1 cellular context compared by ENCODE assay signal in the genomic region with DNA sequence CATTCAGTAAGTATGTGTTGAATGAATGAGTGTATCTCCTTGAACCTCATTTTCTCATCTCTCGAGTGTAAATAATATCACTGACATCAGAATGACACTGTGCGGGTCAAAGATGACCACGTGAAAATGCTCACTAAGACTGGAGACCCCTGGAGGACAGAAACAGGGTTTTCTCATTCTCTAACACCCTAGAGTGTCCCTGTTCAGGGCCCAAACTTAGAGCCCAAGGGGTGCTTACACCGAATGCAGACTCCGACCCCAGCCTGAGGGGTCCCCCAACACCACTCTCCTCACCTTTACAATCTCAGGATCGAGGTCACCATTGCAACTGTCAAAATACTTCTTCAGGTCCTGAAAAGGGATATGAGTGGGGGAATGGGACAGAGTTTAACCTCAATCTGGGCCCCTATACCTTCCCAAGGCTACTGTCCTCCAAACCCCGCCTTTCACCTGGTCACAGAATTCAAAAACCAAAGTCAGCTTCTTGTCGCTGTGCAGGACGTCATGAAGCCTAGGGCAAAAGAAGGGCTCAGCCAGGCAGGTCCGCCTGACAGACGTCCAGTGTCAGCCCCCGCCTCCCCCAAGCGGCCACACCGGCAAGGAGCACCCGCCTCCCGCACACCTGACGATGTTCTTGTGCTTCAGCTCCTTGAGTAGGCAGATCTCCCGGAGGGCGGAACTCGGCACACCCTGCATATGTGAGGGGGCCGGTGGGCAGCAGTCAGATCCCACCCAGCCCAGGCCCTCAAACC.
TF ChIP-seq lines count a peak whose summit lies in the region.

No MANE protein-coding gene starts in this region.

TF ChIP-seq in K562, 482 proteins besides CTCF, POLR2A, EP300 and RAD21 (continued from another document and continues in another):
- TF ChIP-seq KAT7 (CRISPR knock-in tag; IDR thresholded peaks at IDR 0.05; ENCODE audit: borderline replicate concordance) (no peak), KLF1 (tag; IDR thresholded peaks at IDR 0.05) (no peak), FOXM1 (IDR thresholded peaks at IDR 0.05; ENCODE audit: low read depth) (no peak), FOXM1 (CRISPR knock-in tag; IDR thresholded peaks at IDR 0.05; ENCODE audit: low read depth) (no peak), GATAD2A (IDR thresholded peaks at IDR 0.05) (no peak), YY1 (IDR thresholded peaks at IDR 0.05; ENCODE audit: borderline replicate concordance in 1 of 3, control insufficient read depth in 1 of 3, extremely low read depth in 1 of 3, insufficient read depth in 3 of 3, insufficient read length in 1 of 3, insufficient replicate concordance in 2 of 3, low read depth in 1 of 3, low read length in 2 of 3) (no peak), ZNF79 (CRISPR knock-in tag; IDR thresholded peaks at IDR 0.05; ENCODE audit: low read depth) (no peak), HDGF (IDR thresholded peaks at IDR 0.05) (no peak), NUFIP1 (IDR thresholded peaks at IDR 0.05; ENCODE audit: partially characterized antibody) (no peak), L3MBTL2 (IDR thresholded peaks at IDR 0.05) (peak; percentile 93), BRCA1 (IDR thresholded peaks at IDR 0.05) (no peak), BRCA1 (CRISPR knock-in tag; IDR thresholded peaks at IDR 0.05) (no peak), ZNF124 (CRISPR knock-in tag; IDR thresholded peaks at IDR 0.05) (no peak), MAFF (IDR thresholded peaks at IDR 0.05; ENCODE audit: low read length) (no peak; the same call in 1 of the 2 replicates), IFI16 (CRISPR knock-in tag; IDR thresholded peaks at IDR 0.05) (no peak), ZC3H8 (IDR thresholded peaks at IDR 0.05) (no peak), ZNF583 (CRISPR knock-in tag; IDR thresholded peaks at IDR 0.05) (no peak), ZNF431 (CRISPR knock-in tag; IDR thresholded peaks at IDR 0.05) (no peak), FOXJ3 (CRISPR knock-in tag; IDR thresholded peaks at IDR 0.05) (no peak), BHLHE40 (IDR thresholded peaks at IDR 0.05; ENCODE audit: low read length) (0 out of 2 replicates have a peak, but pooled peaks have one; percentile 19), EWSR1 (IDR thresholded peaks at IDR 0.05; ENCODE audit: borderline replicate concordance, low read depth, partially characterized antibody) (no peak), FOXP1 (CRISPR knock-in tag; IDR thresholded peaks at IDR 0.05) (no peak), MCM7 (IDR thresholded peaks at IDR 0.05) (no peak), NR3C1 (CRISPR knock-in tag; IDR thresholded peaks at IDR 0.05) (no peak)
- TF ChIP-seq, protein P1, sequence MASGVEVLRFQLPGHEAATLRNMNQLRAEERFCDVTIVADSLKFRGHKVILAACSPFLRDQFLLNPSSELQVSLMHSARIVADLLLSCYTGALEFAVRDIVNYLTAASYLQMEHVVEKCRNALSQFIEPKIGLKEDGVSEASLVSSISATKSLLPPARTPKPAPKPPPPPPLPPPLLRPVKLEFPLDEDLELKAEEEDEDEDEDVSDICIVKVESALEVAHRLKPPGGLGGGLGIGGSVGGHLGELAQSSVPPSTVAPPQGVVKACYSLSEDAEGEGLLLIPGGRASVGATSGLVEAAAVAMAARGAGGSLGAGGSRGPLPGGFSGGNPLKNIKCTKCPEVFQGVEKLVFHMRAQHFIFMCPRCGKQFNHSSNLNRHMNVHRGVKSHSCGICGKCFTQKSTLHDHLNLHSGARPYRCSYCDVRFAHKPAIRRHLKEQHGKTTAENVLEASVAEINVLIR (CRISPR knock-in tag; IDR thresholded peaks at IDR 0.05) = no peak
- TF ChIP-seq, protein P2, sequence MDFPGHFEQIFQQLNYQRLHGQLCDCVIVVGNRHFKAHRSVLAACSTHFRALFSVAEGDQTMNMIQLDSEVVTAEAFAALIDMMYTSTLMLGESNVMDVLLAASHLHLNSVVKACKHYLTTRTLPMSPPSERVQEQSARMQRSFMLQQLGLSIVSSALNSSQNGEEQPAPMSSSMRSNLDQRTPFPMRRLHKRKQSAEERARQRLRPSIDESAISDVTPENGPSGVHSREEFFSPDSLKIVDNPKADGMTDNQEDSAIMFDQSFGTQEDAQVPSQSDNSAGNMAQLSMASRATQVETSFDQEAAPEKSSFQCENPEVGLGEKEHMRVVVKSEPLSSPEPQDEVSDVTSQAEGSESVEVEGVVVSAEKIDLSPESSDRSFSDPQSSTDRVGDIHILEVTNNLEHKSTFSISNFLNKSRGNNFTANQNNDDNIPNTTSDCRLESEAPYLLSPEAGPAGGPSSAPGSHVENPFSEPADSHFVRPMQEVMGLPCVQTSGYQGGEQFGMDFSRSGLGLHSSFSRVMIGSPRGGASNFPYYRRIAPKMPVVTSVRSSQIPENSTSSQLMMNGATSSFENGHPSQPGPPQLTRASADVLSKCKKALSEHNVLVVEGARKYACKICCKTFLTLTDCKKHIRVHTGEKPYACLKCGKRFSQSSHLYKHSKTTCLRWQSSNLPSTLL (IDR thresholded peaks at IDR 0.05) = no peak
- TF ChIP-seq, protein P3, sequence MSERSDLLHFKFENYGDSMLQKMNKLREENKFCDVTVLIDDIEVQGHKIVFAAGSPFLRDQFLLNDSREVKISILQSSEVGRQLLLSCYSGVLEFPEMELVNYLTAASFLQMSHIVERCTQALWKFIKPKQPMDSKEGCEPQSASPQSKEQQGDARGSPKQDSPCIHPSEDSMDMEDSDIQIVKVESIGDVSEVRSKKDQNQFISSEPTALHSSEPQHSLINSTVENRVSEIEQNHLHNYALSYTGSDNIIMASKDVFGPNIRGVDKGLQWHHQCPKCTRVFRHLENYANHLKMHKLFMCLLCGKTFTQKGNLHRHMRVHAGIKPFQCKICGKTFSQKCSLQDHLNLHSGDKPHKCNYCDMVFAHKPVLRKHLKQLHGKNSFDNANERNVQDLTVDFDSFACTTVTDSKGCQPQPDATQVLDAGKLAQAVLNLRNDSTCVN (CRISPR knock-in tag; IDR thresholded peaks at IDR 0.05) = no peak
- TF ChIP-seq, protein P4, sequence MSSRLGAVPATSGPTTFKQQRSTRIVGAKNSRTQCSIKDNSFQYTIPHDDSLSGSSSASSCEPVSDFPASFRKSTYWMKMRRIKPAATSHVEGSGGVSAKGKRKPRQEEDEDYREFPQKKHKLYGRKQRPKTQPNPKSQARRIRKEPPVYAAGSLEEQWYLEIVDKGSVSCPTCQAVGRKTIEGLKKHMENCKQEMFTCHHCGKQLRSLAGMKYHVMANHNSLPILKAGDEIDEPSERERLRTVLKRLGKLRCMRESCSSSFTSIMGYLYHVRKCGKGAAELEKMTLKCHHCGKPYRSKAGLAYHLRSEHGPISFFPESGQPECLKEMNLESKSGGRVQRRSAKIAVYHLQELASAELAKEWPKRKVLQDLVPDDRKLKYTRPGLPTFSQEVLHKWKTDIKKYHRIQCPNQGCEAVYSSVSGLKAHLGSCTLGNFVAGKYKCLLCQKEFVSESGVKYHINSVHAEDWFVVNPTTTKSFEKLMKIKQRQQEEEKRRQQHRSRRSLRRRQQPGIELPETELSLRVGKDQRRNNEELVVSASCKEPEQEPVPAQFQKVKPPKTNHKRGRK (tag; IDR thresholded peaks at IDR 0.05) = no peak
- TF ChIP-seq, protein P5, sequence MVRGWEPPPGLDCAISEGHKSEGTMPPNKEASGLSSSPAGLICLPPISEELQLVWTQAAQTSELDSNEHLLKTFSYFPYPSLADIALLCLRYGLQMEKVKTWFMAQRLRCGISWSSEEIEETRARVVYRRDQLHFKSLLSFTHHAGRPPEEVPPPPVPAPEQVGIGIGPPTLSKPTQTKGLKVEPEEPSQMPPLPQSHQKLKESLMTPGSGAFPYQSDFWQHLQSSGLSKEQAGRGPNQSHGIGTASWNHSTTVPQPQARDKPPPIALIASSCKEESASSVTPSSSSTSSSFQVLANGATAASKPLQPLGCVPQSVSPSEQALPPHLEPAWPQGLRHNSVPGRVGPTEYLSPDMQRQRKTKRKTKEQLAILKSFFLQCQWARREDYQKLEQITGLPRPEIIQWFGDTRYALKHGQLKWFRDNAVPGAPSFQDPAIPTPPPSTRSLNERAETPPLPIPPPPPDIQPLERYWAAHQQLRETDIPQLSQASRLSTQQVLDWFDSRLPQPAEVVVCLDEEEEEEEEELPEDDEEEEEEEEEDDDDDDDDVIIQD (CRISPR knock-in tag; IDR thresholded peaks at IDR 0.05) = no peak
- TF ChIP-seq, protein P6, sequence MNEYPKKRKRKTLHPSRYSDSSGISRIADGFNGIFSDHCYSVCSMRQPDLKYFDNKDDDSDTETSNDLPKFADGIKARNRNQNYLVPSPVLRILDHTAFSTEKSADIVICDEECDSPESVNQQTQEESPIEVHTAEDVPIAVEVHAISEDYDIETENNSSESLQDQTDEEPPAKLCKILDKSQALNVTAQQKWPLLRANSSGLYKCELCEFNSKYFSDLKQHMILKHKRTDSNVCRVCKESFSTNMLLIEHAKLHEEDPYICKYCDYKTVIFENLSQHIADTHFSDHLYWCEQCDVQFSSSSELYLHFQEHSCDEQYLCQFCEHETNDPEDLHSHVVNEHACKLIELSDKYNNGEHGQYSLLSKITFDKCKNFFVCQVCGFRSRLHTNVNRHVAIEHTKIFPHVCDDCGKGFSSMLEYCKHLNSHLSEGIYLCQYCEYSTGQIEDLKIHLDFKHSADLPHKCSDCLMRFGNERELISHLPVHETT (CRISPR knock-in tag; conservative IDR thresholded peaks at IDR 0.05 in 1 of 2, IDR thresholded peaks at IDR 0.05 in 1 of 2) = no peak
- TF ChIP-seq, protein P7, sequence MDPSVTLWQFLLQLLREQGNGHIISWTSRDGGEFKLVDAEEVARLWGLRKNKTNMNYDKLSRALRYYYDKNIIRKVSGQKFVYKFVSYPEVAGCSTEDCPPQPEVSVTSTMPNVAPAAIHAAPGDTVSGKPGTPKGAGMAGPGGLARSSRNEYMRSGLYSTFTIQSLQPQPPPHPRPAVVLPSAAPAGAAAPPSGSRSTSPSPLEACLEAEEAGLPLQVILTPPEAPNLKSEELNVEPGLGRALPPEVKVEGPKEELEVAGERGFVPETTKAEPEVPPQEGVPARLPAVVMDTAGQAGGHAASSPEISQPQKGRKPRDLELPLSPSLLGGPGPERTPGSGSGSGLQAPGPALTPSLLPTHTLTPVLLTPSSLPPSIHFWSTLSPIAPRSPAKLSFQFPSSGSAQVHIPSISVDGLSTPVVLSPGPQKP (CRISPR knock-in tag; IDR thresholded peaks at IDR 0.05) = no peak
- TF ChIP-seq, protein P8, sequence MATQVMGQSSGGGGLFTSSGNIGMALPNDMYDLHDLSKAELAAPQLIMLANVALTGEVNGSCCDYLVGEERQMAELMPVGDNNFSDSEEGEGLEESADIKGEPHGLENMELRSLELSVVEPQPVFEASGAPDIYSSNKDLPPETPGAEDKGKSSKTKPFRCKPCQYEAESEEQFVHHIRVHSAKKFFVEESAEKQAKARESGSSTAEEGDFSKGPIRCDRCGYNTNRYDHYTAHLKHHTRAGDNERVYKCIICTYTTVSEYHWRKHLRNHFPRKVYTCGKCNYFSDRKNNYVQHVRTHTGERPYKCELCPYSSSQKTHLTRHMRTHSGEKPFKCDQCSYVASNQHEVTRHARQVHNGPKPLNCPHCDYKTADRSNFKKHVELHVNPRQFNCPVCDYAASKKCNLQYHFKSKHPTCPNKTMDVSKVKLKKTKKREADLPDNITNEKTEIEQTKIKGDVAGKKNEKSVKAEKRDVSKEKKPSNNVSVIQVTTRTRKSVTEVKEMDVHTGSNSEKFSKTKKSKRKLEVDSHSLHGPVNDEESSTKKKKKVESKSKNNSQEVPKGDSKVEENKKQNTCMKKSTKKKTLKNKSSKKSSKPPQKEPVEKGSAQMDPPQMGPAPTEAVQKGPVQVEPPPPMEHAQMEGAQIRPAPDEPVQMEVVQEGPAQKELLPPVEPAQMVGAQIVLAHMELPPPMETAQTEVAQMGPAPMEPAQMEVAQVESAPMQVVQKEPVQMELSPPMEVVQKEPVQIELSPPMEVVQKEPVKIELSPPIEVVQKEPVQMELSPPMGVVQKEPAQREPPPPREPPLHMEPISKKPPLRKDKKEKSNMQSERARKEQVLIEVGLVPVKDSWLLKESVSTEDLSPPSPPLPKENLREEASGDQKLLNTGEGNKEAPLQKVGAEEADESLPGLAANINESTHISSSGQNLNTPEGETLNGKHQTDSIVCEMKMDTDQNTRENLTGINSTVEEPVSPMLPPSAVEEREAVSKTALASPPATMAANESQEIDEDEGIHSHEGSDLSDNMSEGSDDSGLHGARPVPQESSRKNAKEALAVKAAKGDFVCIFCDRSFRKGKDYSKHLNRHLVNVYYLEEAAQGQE (CRISPR knock-in tag; IDR thresholded peaks at IDR 0.05; ENCODE audit: low read depth) = no peak
- TF ChIP-seq, protein P9, sequence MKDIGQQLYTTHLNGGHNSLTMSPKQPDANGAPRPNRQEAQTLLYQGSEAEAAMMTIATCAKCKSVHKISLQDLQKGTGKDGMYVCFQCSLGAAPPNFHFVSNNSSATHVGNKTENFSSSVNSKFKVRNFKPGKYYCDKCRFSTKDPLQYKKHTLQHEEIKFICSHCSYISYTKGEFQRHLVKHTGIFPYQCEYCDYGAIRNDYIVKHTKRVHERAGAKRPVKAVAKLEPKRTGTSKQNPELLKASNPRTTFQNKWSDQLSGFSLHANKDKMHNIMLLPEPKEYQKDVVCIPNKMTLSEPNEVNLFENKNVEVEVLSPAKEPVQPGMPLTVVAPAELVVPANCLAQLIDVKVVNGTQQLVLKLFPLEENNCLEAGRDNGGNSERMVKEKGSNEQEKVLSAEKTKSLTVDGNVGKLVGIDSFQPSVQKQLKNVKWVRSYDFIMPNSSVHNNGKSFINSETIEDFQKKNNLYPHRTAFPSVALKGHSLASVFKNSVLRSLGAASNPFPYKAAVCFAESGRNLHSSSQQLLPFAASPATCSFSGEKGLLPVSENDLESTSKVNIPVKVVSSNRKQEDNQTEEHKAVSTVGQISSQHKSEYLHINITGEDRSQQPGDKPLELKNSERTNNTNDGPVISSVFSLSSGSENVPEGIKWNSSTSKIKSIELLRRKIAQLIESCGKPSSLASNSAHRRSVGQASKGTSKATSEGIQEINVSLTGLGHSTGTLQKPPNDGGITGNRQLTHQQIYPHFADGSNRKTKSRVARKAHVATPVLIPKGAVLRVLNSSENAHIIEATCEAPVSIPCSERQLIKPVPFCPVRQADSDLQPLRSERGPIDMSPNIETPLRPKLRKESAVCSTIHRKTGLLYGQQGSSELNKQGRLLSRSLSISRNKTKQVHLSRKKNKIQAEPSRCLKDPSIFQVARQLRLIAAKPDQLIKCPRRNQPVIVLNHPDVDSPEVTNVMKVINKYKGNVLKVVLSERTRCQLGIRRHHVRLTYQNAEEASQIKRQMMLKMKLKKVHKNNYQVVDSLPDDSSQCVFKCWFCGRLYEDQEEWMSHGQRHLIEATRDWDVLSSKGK (CRISPR knock-in tag; IDR thresholded peaks at IDR 0.05) = no peak
- TF ChIP-seq, protein P10, sequence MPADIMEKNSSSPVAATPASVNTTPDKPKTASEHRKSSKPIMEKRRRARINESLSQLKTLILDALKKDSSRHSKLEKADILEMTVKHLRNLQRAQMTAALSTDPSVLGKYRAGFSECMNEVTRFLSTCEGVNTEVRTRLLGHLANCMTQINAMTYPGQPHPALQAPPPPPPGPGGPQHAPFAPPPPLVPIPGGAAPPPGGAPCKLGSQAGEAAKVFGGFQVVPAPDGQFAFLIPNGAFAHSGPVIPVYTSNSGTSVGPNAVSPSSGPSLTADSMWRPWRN (IDR thresholded peaks at IDR 0.05; ENCODE audit: low read depth) = no peak
- TF ChIP-seq, protein P11, sequence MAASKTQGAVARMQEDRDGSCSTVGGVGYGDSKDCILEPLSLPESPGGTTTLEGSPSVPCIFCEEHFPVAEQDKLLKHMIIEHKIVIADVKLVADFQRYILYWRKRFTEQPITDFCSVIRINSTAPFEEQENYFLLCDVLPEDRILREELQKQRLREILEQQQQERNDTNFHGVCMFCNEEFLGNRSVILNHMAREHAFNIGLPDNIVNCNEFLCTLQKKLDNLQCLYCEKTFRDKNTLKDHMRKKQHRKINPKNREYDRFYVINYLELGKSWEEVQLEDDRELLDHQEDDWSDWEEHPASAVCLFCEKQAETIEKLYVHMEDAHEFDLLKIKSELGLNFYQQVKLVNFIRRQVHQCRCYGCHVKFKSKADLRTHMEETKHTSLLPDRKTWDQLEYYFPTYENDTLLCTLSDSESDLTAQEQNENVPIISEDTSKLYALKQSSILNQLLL (CRISPR knock-in tag; IDR thresholded peaks at IDR 0.05; ENCODE audit: borderline replicate concordance) = no peak
